In the genomic region with DNA sequence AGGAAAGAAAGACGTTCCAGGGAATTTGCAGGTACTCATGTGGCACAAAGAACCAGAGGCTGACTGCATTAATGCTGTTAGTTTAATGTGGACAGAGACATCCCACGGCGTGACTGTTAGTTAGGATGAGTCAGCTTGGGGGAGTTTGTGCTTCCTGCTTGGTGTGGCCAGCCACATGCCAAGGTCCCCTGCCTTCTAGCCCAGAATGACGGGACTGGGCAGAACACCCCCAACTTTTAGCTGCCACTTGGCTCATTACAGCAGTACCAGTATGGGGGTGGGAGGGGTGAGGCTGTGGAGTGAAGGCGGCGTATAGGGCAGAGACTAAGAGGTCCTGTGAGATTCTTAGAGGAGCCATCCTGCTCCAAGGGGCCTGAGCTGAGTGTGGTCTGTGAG, we compare ENCODE assay signal across 12 cellular contexts. TPM values are rescaled to one million over a fixed set of nuclear protein-coding genes. Genes with fewer than 3 reads are reported as not detected.
DNase-seq lines count a peak whose midpoint lies in the region; ATAC-seq and TF ChIP-seq lines count a peak whose summit lies in the region.
"Had no signal": no experiment of that assay in that cellular context is flagged by ENCODE, and none has a peak within 500 bp of the region (broad histone marks: within the 10 kb centered on the region; RNA-seq: fewer than 3 reads in every experiment).

No MANE protein-coding gene starts in this region.

- BruUV-seq in IMR-90 (replicated peaks; lab: Mats Ljungman, UMichigan), result no TSS peak

- H3K9me1 ChIP-seq in IMR-90 (ENCODE audit: insufficient read depth, low read length), result peaks cover 39% of the 10 kb centered on the region

- H2BK120ac ChIP-seq in IMR-90 (ENCODE audit: low read depth, low read length), result peak overlapping the region; percentile 88

- ATAC-seq in IMR-90 (ENCODE audit: low read depth) (peak; percentile 82), left lung (peak; percentile 39), omental fat pad (ENCODE audit: low FRiP score) (no peak)

- H3K4me3 ChIP-seq in BLaER1 treated with 17β-estradiol and CSF1 and Interleukin-3, amounts not matched to agents 10 nM and 100 nM, result peak overlapping the region in 2 of 10 experiments; percentile 33 to 34; a peak in 3 of 20 replicates
- H3K4me3 ChIP-seq in IMR-90 (ENCODE audit: insufficient read depth, low read depth, low read length) (no peak overlapping the region), adrenal gland (no peak overlapping the region), left lung (no peak overlapping the region)
- H3K4me3 ChIP-seq: dorsolateral prefrontal cortex, spleen, thoracic aorta had no signal

- peak overlapping the region; percentile 42; the same call in 1 of the 2 replicates for H3K56ac ChIP-seq in IMR-90 (ENCODE audit: extremely low read depth, insufficient read depth, low read length)

- peak overlapping the region; percentile 89 for H2AK9ac ChIP-seq in IMR-90 (replicated peaks; ENCODE audit: low read depth, low read length, poor library complexity)

- no peaks in the 10 kb centered on the region for H3K27me3 ChIP-seq in BLaER1 treated with 17β-estradiol and CSF1 and Interleukin-3, amounts not matched to agents 10 nM and 100 nM
- H3K27me3 ChIP-seq in IMR-90 (ENCODE audit: control insufficient read depth, insufficient read depth, low read length), result no peaks in the 10 kb centered on the region
- H3K27me3 ChIP-seq in adrenal gland, result no peaks in the 10 kb centered on the region
- no peaks in the 10 kb centered on the region for H3K27me3 ChIP-seq in left lung
- H3K27me3 ChIP-seq: dorsolateral prefrontal cortex, spleen had no signal

- H4K8ac ChIP-seq in IMR-90 (ENCODE audit: low read depth in 2 of 2, low read length in 2 of 2), result peak overlapping the region in 1 of 2 experiments; percentile 81

- TF ChIP-seq RAD21 in IMR-90 (IDR thresholded peaks at IDR 0.05; ENCODE audit: low read length), result no peak

- POLR2A ChIA-PET in IMR-90 (lab: Charles Lee; ENCODE audit: unreplicated experiment), result no interaction called here

- TF ChIP-seq POLR2A in IMR-90 (IDR thresholded peaks at IDR 0.05; ENCODE audit: low read depth, low read length) (no peak; the same call in 1 of the 2 replicates), adrenal gland (IDR thresholded peaks at IDR 0.05) (no peak)

- peaks cover 98 to 100% (median 100%) of the 10 kb centered on the region in 11 experiments for H3K36me3 ChIP-seq in BLaER1 treated with 17β-estradiol and CSF1 and Interleukin-3, amounts not matched to agents 10 nM and 100 nM
- H3K36me3 ChIP-seq in IMR-90 (ENCODE audit: control insufficient read depth, insufficient read depth, low read length) (peaks cover 61% of the 10 kb centered on the region), adrenal gland (replicated peaks in 1 of 2) (peaks cover 0 to 78% of the 10 kb centered on the region in 2 donors), left lung (peaks cover 0 to 91% of the 10 kb centered on the region in 2 donors)

- H3K4ac ChIP-seq in IMR-90 (ENCODE audit: low read depth, low read length), result peak overlapping the region; percentile 85

- peaks cover 26 to 97% (median 78%) of the 10 kb centered on the region in 10 experiments for H3K4me1 ChIP-seq in BLaER1 treated with 17β-estradiol and CSF1 and Interleukin-3, amounts not matched to agents 10 nM and 100 nM
- H3K4me1 ChIP-seq in IMR-90 (ENCODE audit: control insufficient read depth, insufficient read depth, low read length) (peaks cover 23% of the 10 kb centered on the region), adrenal gland (replicated peaks in 1 of 2) (peaks cover 0 to 24% of the 10 kb centered on the region in 2 donors), left lung (peaks cover 0 to 24% of the 10 kb centered on the region in 2 donors)

- H2BK15ac ChIP-seq in IMR-90 (ENCODE audit: low read depth, low read length), result peak overlapping the region; percentile 72; the same call in 2 of the 3 replicates

- 78% methylated on average over 3 of the region's 6 CpGs; no CpG with 5 or more reads in 1 of the 2 experiments for WGBS in IMR-90 (ENCODE audit: extremely low coverage in 2 of 2, insufficient read length in 1 of 2), 2 experiments
- 55 to 62% (median 58%) methylated on average over 6 of the region's 6 CpGs for whole genome bisulfite sequencing in adrenal gland, 4 donors

- H3K4me2 ChIP-seq in BLaER1 treated with 17β-estradiol and CSF1 and Interleukin-3, amounts not matched to agents 10 nM and 100 nM, result peak overlapping the region in 10 of 11 experiments; percentile 12 to 90 (median 70); a peak in 19 of 22 replicates
- H3K4me2 ChIP-seq in IMR-90 (ENCODE audit: low read depth, low read length), result no peak overlapping the region

- H3K9ac ChIP-seq in BLaER1 treated with 17β-estradiol and CSF1 and Interleukin-3, amounts not matched to agents 10 nM and 100 nM, result peak overlapping the region; percentile 23 to 66 (median 52); a peak in 16 of 22 replicates
- H3K9ac ChIP-seq in IMR-90 (ENCODE audit: low read depth, low read length), result no peak overlapping the region

- intact Hi-C loops in IMR-90 (cut with micrococcal nuclease) (no loop called here), adrenal gland (cut with DNase I) (no loop called here), left lung (cut with DNase I) (no loop called here)

- peak overlapping the region; percentile 55; the same call in 1 of the 2 replicates for H3K23ac ChIP-seq in IMR-90 (ENCODE audit: low read depth, low read length)

- H2AK5ac ChIP-seq in IMR-90 (ENCODE audit: low read depth, low read length), result peak overlapping the region; percentile 91

- peak overlapping the region; percentile 34; the same call in 1 of the 2 replicates for H4K5ac ChIP-seq in IMR-90 (ENCODE audit: low read depth, low read length)

- CTCF ChIA-PET in IMR-90 (lab: Yijun Ruan, JAX), result interaction anchor here (0.6 kb wide), 1 partner anchor 42 kb away, joined by 5 read pairs; no protein-coding TSS in a partner anchor

- DNase-seq in IMR-90 (peak; percentile 85), adrenal gland (peak in 5 of 7 donors; percentile 63 to 73 (median 65)), left lung (no peak), omental fat pad (ENCODE audit: low spot score) (no peak), T1000 (lab: John Stamatoyannopoulos, UW) (no peak), C1 segment of cervical spinal cord (lab: John Stamatoyannopoulos, UW) (no peak)
- no peak for DNase-seq in activated effector memory CD4-positive, alpha-beta T cell treated with Interleukin-2 at 50 U/mL for 16 hours
- DNase-seq: NCI-H526, spleen had no signal

- H3K79me1 ChIP-seq in IMR-90 (ENCODE audit: low read depth in 1 of 2, low read length in 2 of 2), result peaks cover 4 to 41% of the 10 kb centered on the region in 2 experiments; a peak in 3 of 4 replicates

- dilution Hi-C loops in IMR-90 (cut with HindIII; ENCODE audit: low sequenced_read_pairs, unreplicated experiment), result no loop called here

- H4K91ac ChIP-seq in IMR-90 (ENCODE audit: insufficient read depth, low read depth, low read length), result peak overlapping the region; percentile 88

- H2BK5ac ChIP-seq in IMR-90 (ENCODE audit: low read depth, low read length, poor library complexity, severe bottlenecking), result peak overlapping the region; percentile 74

- TF ChIP-seq CTCF in IMR-90 (conservative IDR thresholded peaks at IDR 0.05; ENCODE audit: low read depth, low read length) (no peak), adrenal gland (IDR thresholded peaks at IDR 0.05) (no peak), left lung (IDR thresholded peaks at IDR 0.05) (no peak), omental fat pad (IDR thresholded peaks at IDR 0.05) (no peak)

- peak overlapping the region; percentile 92 for H3K14ac ChIP-seq in IMR-90 (replicated peaks; ENCODE audit: low read depth, low read length)

- in situ Hi-C loops in IMR-90 (cut with MboI; ENCODE audit: low sequenced_read_pairs), result no loop called here

- peak overlapping the region; percentile 81 for H2BK20ac ChIP-seq in IMR-90 (ENCODE audit: low read depth, low read length)

- H2AFZ ChIP-seq in IMR-90 (replicated peaks; ENCODE audit: low read length, poor library complexity), result peak overlapping the region; percentile 7

- H3K18ac ChIP-seq in IMR-90 (ENCODE audit: low read depth, low read length), result peak overlapping the region; percentile 42; the same call in 1 of the 2 replicates

- H3K27ac ChIP-seq in BLaER1 treated with 17β-estradiol and CSF1 and Interleukin-3, amounts not matched to agents 10 nM and 100 nM, result peak overlapping the region; percentile 45 to 82 (median 70)
- H3K27ac ChIP-seq in IMR-90 (ENCODE audit: insufficient read depth, low read length) (peak overlapping the region; percentile 50), adrenal gland (peak overlapping the region in 2 of 5 donors; percentile 26 to 62), left lung (peak overlapping the region in 1 of 2 donors; percentile 46)
- H3K27ac ChIP-seq: thoracic aorta had no signal

- H3K9me3 ChIP-seq in BLaER1 treated with 17β-estradiol and CSF1 and Interleukin-3, amounts not matched to agents 10 nM and 100 nM (replicated peaks in 1 of 11), result no peaks in the 10 kb centered on the region
- H3K9me3 ChIP-seq in IMR-90 (ENCODE audit: control insufficient read depth, insufficient read depth, low read length), result no peaks in the 10 kb centered on the region
- H3K9me3 ChIP-seq in adrenal gland (replicated peaks in 1 of 3), result no peaks in the 10 kb centered on the region
- no peaks in the 10 kb centered on the region for H3K9me3 ChIP-seq in left lung
- H3K9me3 ChIP-seq: spleen, thoracic aorta had no signal

- H4K20me1 ChIP-seq in BLaER1 treated with 17β-estradiol and CSF1 and Interleukin-3, amounts not matched to agents 10 nM and 100 nM, result peaks cover 0 to 99% (median 17%) of the 10 kb centered on the region in 11 experiments; a peak in 13 of 22 replicates
- no peaks in the 10 kb centered on the region; the same call in 1 of the 2 replicates for H4K20me1 ChIP-seq in IMR-90 (ENCODE audit: insufficient read depth, low read length)

RNA-seq across cellular contexts. Expression of a gene that starts 33.1 kb away (rescaled TPM):
- under 0.01 and 0.36 TPM in 2 replicates for total RNA-seq in IMR-90 (2012; rRNA removed)
- polyA plus RNA-seq in IMR-90 (2012; rRNA removed), result 0.07 and 0.14 TPM in 2 replicates
- 0.03 and 0.08 TPM in 2 replicates for polyA plus RNA-seq in IMR-90 (2012; cell fraction: cytosol; rRNA removed)
- 0.33 and 0.72 TPM in 2 replicates for polyA plus RNA-seq in IMR-90 (2012; cell fraction: nucleus; rRNA removed; ENCODE audit: low replicate concordance)
- 100 to 1,000 TPM in 2 of 8 donors, 10 to 100 TPM in 6; 37.2 to 165 (median 94.4) TPM for total RNA-seq in adrenal gland
- 10 to 100 TPM; 17.9 to 20.0 (median 19.0) TPM for polyA plus RNA-seq in adrenal gland
- total RNA-seq in left lung, result 10 to 100 TPM; 52.8 to 93.1 TPM
- total RNA-seq in omental fat pad, result 100 to 1,000 TPM in 1 of 4 donors, 10 to 100 TPM in 3; 55.6 to 140 (median 77.6) TPM

RNA-seq across cellular contexts. Expression of a gene that starts 52.7 kb away (rescaled TPM):
- total RNA-seq in IMR-90 (2012; rRNA removed), result 27.6 and 29.2 TPM in 2 replicates
- 27.6 and 30.6 TPM in 2 replicates for polyA plus RNA-seq in IMR-90 (2012; rRNA removed)
- polyA plus RNA-seq in IMR-90 (2012; cell fraction: cytosol; rRNA removed), result 15.9 and 22.3 TPM in 2 replicates
- polyA plus RNA-seq in IMR-90 (2012; cell fraction: nucleus; rRNA removed; ENCODE audit: low replicate concordance), result 89.7 and 113 TPM in 2 replicates
- 10 to 100 TPM; 29.6 to 53.1 (median 36.1) TPM for total RNA-seq in adrenal gland
- polyA plus RNA-seq in adrenal gland, result 10 to 100 TPM; 22.8 to 56.5 (median 48.9) TPM
- 10 to 100 TPM; 27.5 to 37.1 TPM for total RNA-seq in left lung
- 10 to 100 TPM; 31.6 to 63.8 (median 37.9) TPM for total RNA-seq in omental fat pad

RNA-seq across cellular contexts. Expression of a gene that starts 52.8 kb away (rescaled TPM):
- total RNA-seq in IMR-90 (2012; rRNA removed) (6.1 and 6.6 TPM in 2 replicates), adrenal gland (1 to 10 TPM; 5.4 to 9.4 (median 7.6) TPM), left lung (1 to 10 TPM; 4.1 to 5.8 TPM), omental fat pad (1 to 10 TPM; 3.1 to 4.9 (median 3.8) TPM)
- polyA plus RNA-seq in IMR-90 (2012; rRNA removed) (4.4 and 5.8 TPM in 2 replicates), adrenal gland (10 to 100 TPM in 1 of 3 donors, 1 to 10 TPM in 2; 7.4 to 10.5 (median 8.5) TPM)
- 3.8 and 4.4 TPM in 2 replicates for polyA plus RNA-seq in IMR-90 (2012; cell fraction: cytosol; rRNA removed)
- 1.9 and 4.0 TPM in 2 replicates for polyA plus RNA-seq in IMR-90 (2012; cell fraction: nucleus; rRNA removed; ENCODE audit: low replicate concordance)

Comparison
In these comparisons a context has a peak if more than half of its experiments do, and no peak if none do; other contexts are left out.
1. DNase-seq: peak in IMR-90 (single experiment) and adrenal gland (5 of 7); none in left lung (0 of 2), activated effector memory CD4-positive, alpha-beta T cell treated with Interleukin-2 at 50 U/mL for 16 hours (single experiment), omental fat pad (single experiment), T1000 (single experiment) and C1 segment of cervical spinal cord (0 of 14).
2. RNA of a gene that starts 33.1 kb away (total RNA-seq): 37.2 to 165 TPM in adrenal gland, 55.6 to 140 TPM in omental fat pad and 52.8 to 93.1 TPM in left lung; under 0.01 to 0.36 TPM in IMR-90; every median in the first group is over 10 times any median in the second.